18 cellular contexts compared by ENCODE assay signal in genomic region chr16:60755907-60756306, GRCh38.
DNase-seq lines count a peak whose midpoint lies in the region; ATAC-seq and TF ChIP-seq lines count a peak whose summit lies in the region.
"Had no signal": no experiment of that assay in that cellular context is flagged by ENCODE, and none has a peak within 500 bp of the region (broad histone marks: within the 10 kb centered on the region; RNA-seq: fewer than 3 reads in every experiment).

No MANE protein-coding gene starts in this region.

- no peak overlapping the region for H3K27ac Mint-ChIP-seq in activated T-helper 17 cell treated with anti-CD3 and anti-CD28 coated beads, Interleukin-2, amount 50 U/mL, for 72 hours
- H3K27ac Mint-ChIP-seq: activated naive CD8-positive, alpha-beta T cell; dendritic cell treated with granulocyte-macrophage colony-stimulating factor and Interleukin-4, amounts not matched to agents 40 ng/mL and 50 ng/mL, for 4 days; stimulated activated memory B cell treated with anti-CD40 and anti-IgM and Interleukin-4, amounts not matched to agents 10 μg/mL and 1 μg/mL and 100 μg/mL, for 72 hours had no signal

- H3K27me3 ChIP-seq in hepatocyte, result no peaks in the 10 kb centered on the region
- H3K27me3 ChIP-seq: right lobe of liver had no signal

- H3K36me3 ChIP-seq in hepatocyte (replicated peaks; ENCODE audit: insufficient read depth, low read depth), result no peaks in the 10 kb centered on the region
- H3K36me3 ChIP-seq: right lobe of liver, thoracic aorta had no signal

- peaks cover 4% of the 10 kb centered on the region for H3K9me3 Mint-ChIP-seq in activated T-helper 17 cell treated with anti-CD3 and anti-CD28 coated beads, Interleukin-2, amount 50 U/mL, for 72 hours
- H3K9me3 Mint-ChIP-seq: dendritic cell treated with granulocyte-macrophage colony-stimulating factor and Interleukin-4, amounts not matched to agents 40 ng/mL and 50 ng/mL, for 4 days; stimulated activated memory B cell treated with anti-CD40 and anti-IgM and Interleukin-4, amounts not matched to agents 10 μg/mL and 1 μg/mL and 100 μg/mL, for 72 hours had no signal

- no peaks in the 10 kb centered on the region for H3K27me3 Mint-ChIP-seq in activated T-helper 17 cell treated with anti-CD3 and anti-CD28 coated beads, Interleukin-2, amount 50 U/mL, for 72 hours
- H3K27me3 Mint-ChIP-seq: activated naive CD8-positive, alpha-beta T cell; dendritic cell treated with granulocyte-macrophage colony-stimulating factor and Interleukin-4, amounts not matched to agents 40 ng/mL and 50 ng/mL, for 4 days; stimulated activated memory B cell treated with anti-CD40 and anti-IgM and Interleukin-4, amounts not matched to agents 10 μg/mL and 1 μg/mL and 100 μg/mL, for 72 hours had no signal

- H3K27ac ChIP-seq in hepatocyte, result no peak overlapping the region
- H3K27ac ChIP-seq: right lobe of liver, thoracic aorta had no signal

- H3K9me2 ChIP-seq in hepatocyte (replicated peaks; ENCODE audit: insufficient read depth), result no peaks in the 10 kb centered on the region

- H3K36me3 Mint-ChIP-seq in activated T-helper 17 cell treated with anti-CD3 and anti-CD28 coated beads, Interleukin-2, amount 50 U/mL, for 72 hours (ENCODE audit: low read depth), result no peaks in the 10 kb centered on the region
- H3K36me3 Mint-ChIP-seq: activated naive CD8-positive, alpha-beta T cell; stimulated activated memory B cell treated with anti-CD40 and anti-IgM and Interleukin-4, amounts not matched to agents 10 μg/mL and 1 μg/mL and 100 μg/mL, for 72 hours had no signal

- H3K9me3 ChIP-seq in hepatocyte (ENCODE audit: low read depth), result no peaks in the 10 kb centered on the region
- H3K9me3 ChIP-seq: right lobe of liver, thoracic aorta had no signal

- H3K4me1 Mint-ChIP-seq in activated T-helper 17 cell treated with anti-CD3 and anti-CD28 coated beads, Interleukin-2, amount 50 U/mL, for 72 hours, result no peaks in the 10 kb centered on the region
- H3K4me1 Mint-ChIP-seq: stimulated activated memory B cell treated with anti-CD40 and anti-IgM and Interleukin-4, amounts not matched to agents 10 μg/mL and 1 μg/mL and 100 μg/mL, for 72 hours had no signal

- no peaks in the 10 kb centered on the region for H3K79me2 ChIP-seq in hepatocyte

- H3K4me3 ChIP-seq in AG10803 (ENCODE audit: low read length) (no peak overlapping the region), hepatocyte (no peak overlapping the region)
- H3K4me3 ChIP-seq: right lobe of liver, thoracic aorta had no signal

- no peak overlapping the region for H2AFZ ChIP-seq in hepatocyte

- DNase-seq in AG10803 (ENCODE audit: low read depth), result peak; percentile 5
- DNase-seq in HT-29 (ENCODE audit: low spot score), result peak; percentile 25
- peak; percentile 2 for DNase-seq in SW480 (ENCODE audit: low spot score)
- DNase-seq in hepatocyte (ENCODE audit: low spot score), result no peak
- DNase-seq in EL, result no peak
- DNase-seq in DMS114 treated with DMSO at 0.1 percent for 48 hours (lab: John Stamatoyannopoulos, UW; ENCODE audit: unreplicated experiment), result no peak
- DNase-seq in inferior parietal cortex (ENCODE audit: extremely low spot score), result no peak
- DNase-seq: activated CD4-positive, alpha-beta T cell treated with anti-CD3 and anti-CD28 coated beads for 1 hour; AML-193; NCI-H1436 treated with DMSO at 0.1 percent for 48 hours; NCI-H774; occipital lobe; right lobe of liver had no signal

- no peak overlapping the region for H3K4me2 ChIP-seq in hepatocyte

- no peak for ATAC-seq in activated T-helper 17 cell treated with anti-CD3 and anti-CD28 coated beads, Interleukin-2, amount 50 U/mL, for 72 hours (replicated peaks)
- ATAC-seq: right lobe of liver; stimulated activated memory B cell treated with anti-CD40 and anti-IgM and Interleukin-4, amounts not matched to agents 10 μg/mL and 1 μg/mL and 100 μg/mL, for 72 hours had no signal

- H4K20me1 ChIP-seq in hepatocyte (ENCODE audit: insufficient read depth, poor library complexity, severe bottlenecking), result no peaks in the 10 kb centered on the region

- TF ChIP-seq CTCF in AG10803 (conservative IDR thresholded peaks at IDR 0.05; ENCODE audit: low read length), result peak; percentile 38; the same call in 1 of the 2 replicates
- peak; percentile 31 for TF ChIP-seq CTCF in hepatocyte (IDR thresholded peaks at IDR 0.05; ENCODE audit: poor library complexity)

- H3K4me1 ChIP-seq in hepatocyte (ENCODE audit: insufficient read depth), result no peaks in the 10 kb centered on the region
- H3K4me1 ChIP-seq: right lobe of liver had no signal

- H3K4me3 Mint-ChIP-seq in activated T-helper 17 cell treated with anti-CD3 and anti-CD28 coated beads, Interleukin-2, amount 50 U/mL, for 72 hours, result no peak overlapping the region
- H3K4me3 Mint-ChIP-seq: activated naive CD8-positive, alpha-beta T cell; dendritic cell treated with granulocyte-macrophage colony-stimulating factor and Interleukin-4, amounts not matched to agents 40 ng/mL and 50 ng/mL, for 4 days; stimulated activated memory B cell treated with anti-CD40 and anti-IgM and Interleukin-4, amounts not matched to agents 10 μg/mL and 1 μg/mL and 100 μg/mL, for 72 hours had no signal

Comparison
In these comparisons a context has a peak if more than half of its experiments do, and no peak if none do; other contexts are left out.
1. DNase-seq: peak in AG10803 (single experiment), HT-29 (single experiment) and SW480 (single experiment); none in hepatocyte (single experiment), EL (single experiment), DMS114 treated with DMSO at 0.1 percent for 48 hours (single experiment) and inferior parietal cortex (single experiment).